ENCODE assay signal across 27 cellular contexts in the genomic region with DNA sequence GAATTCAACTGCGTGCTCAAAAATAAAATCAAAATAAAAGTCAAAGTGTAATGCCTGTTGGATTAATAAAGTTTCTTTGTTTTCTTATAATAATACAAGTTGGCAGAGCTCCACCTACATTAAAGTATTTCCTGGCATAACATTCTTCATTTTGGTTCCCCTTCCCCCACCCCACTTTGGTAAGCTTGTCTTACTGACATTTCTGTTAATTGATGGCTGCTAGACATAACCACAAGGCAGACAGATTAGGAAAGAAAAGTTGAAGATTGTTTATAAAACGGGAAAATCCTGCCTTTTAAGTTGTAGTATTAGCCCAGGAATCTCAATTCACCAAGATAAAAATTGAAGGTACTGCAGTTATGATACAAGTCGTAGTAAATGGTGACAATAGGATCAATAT.
"Had no signal": no experiment of that assay in that cellular context is flagged by ENCODE, and none has a peak within 500 bp of the region (broad histone marks: within the 10 kb centered on the region; RNA-seq: fewer than 3 reads in every experiment).

No MANE protein-coding gene starts in this region.

- ATAC-seq: activated CD8-positive, alpha-beta T cell treated with anti-CD3 and anti-CD28 coated beads for 36 hours; activated T-cell treated with anti-CD3 and anti-CD28 coated beads, Interleukin-2, amount 50 U/mL, for 4 hours; activated T-helper 17 cell treated with anti-CD3 and anti-CD28 coated beads, Interleukin-2, amount 50 U/mL, for 72 hours; gastrocnemius medialis; pancreas; psoas muscle had no signal

- H2AFZ ChIP-seq: hepatocyte had no signal

- H3K4me1 ChIP-seq: breast epithelium, left ventricle myocardium inferior, pancreas, right atrium auricular region, suprapubic skin had no signal

- H3K36me3 ChIP-seq: breast epithelium, gastrocnemius medialis, left ventricle myocardium inferior, pancreas, right atrium auricular region, suprapubic skin, tibial artery had no signal

- H3K27me3 ChIP-seq: gastrocnemius medialis, hepatocyte, right atrium auricular region, suprapubic skin, tibial artery had no signal

- H3K4me2 ChIP-seq: hepatocyte had no signal

- H3K9me3 Mint-ChIP-seq: activated B cell treated with CpG ODN at 0.5 μM for 24 hours; activated T-helper 17 cell treated with anti-CD3 and anti-CD28 coated beads, Interleukin-2, amount 50 U/mL, for 72 hours; dendritic cell treated with granulocyte-macrophage colony-stimulating factor and Interleukin-4, amounts not matched to agents 40 ng/mL and 50 ng/mL, for 4 days had no signal

- H3K27ac Mint-ChIP-seq: activated B cell treated with CpG ODN at 0.5 μM for 24 hours; activated CD8-positive, alpha-beta T cell treated with anti-CD3 and anti-CD28 coated beads for 36 hours; activated T-helper 17 cell treated with anti-CD3 and anti-CD28 coated beads, Interleukin-2, amount 50 U/mL, for 72 hours; dendritic cell treated with granulocyte-macrophage colony-stimulating factor and Interleukin-4, amounts not matched to agents 40 ng/mL and 50 ng/mL, for 4 days; T-helper 2 cell treated with Interferon-gamma antibody and Interleukin-4, amounts not matched to agents 5 μg/mL and 100 μg/mL, for 36 hours had no signal

- H3K79me2 ChIP-seq: hepatocyte had no signal

- H3K4me3 ChIP-seq: breast epithelium, gastrocnemius medialis, hepatocyte, left ventricle myocardium inferior, lung, pancreas, psoas muscle, right atrium auricular region, suprapubic skin, tibial artery had no signal

- H3K4me3 Mint-ChIP-seq: activated B cell treated with CpG ODN at 0.5 μM for 24 hours; activated CD8-positive, alpha-beta T cell treated with anti-CD3 and anti-CD28 coated beads for 36 hours; activated T-cell treated with anti-CD3 and anti-CD28 coated beads, Interleukin-2, amount 50 U/mL, for 4 hours; activated T-helper 17 cell treated with anti-CD3 and anti-CD28 coated beads, Interleukin-2, amount 50 U/mL, for 72 hours; dendritic cell treated with granulocyte-macrophage colony-stimulating factor and Interleukin-4, amounts not matched to agents 40 ng/mL and 50 ng/mL, for 4 days; T-helper 2 cell treated with Interferon-gamma antibody and Interleukin-4, amounts not matched to agents 5 μg/mL and 100 μg/mL, for 36 hours had no signal

- H3K9me3 ChIP-seq: breast epithelium, gastrocnemius medialis, left ventricle myocardium inferior, pancreas, psoas muscle, right atrium auricular region, suprapubic skin, tibial artery had no signal

- H3K27me3 Mint-ChIP-seq: dendritic cell treated with granulocyte-macrophage colony-stimulating factor and Interleukin-4, amounts not matched to agents 40 ng/mL and 50 ng/mL, for 4 days had no signal

- DNase-seq: activated B cell treated with CpG ODN at 0.5 μM for 24 hours; activated CD4-positive, alpha-beta T cell treated with anti-CD3 and anti-CD28 coated beads, Interleukin-2, amount 50 U/mL, for 1 hour; activated CD8-positive, alpha-beta T cell treated with anti-CD3 and anti-CD28 coated beads for 36 hours; activated gamma-delta T cell treated with Interleukin-2 at 50 U/mL for 16 hours; activated naive CD4-positive, alpha-beta T cell treated with anti-CD3 and anti-CD28 coated beads, Interleukin-2, amount 50 U/mL, for 16 hours; activated T-cell treated with anti-CD3 and anti-CD28 coated beads, Interleukin-2, amount 50 U/mL, for 4 hours; amygdala; central memory CD4-positive, alpha-beta T cell; effector CD4-positive, alpha-beta T cell; gastrocnemius medialis; glutamatergic neuron; islet precursor cell; left ventricle myocardium inferior; pancreas; psoas muscle; stimulated activated CD4-positive, alpha-beta T cell treated with anti-CD3 and anti-CD28 coated beads, Interleukin-15, amount 100 ng/mL, for 24 hours; stimulated activated CD4-positive, alpha-beta T cell treated with anti-CD3 and anti-CD28 coated beads, Interleukin-2, amount 100 ng/mL, for 24 hours; stimulated activated naive CD4-positive, alpha-beta T cell; tibial artery had no signal
